Comparison of ENCODE assay signal across 10 cellular contexts in the genomic region with DNA sequence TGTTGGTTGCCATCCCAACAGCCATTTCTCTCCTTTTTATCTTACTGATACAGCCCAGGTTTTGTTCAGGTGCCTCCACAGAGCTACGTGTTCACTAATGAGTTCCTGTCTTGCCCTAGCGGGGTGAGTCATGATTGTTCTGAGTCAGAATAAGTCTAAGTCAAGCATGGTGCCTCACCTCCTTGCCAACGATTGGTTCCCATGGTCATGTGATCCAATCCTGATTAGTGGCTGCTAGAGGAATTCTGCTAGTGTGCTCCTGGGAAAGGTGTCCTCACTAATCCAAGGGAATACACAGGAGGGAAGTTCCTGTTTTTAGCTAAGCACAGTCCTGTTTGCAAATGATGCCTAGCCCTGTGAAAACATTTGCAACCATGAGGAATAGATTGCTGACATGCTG.
DNase-seq lines count a peak whose midpoint lies in the region; ATAC-seq and TF ChIP-seq lines count a peak whose summit lies in the region.
"Had no signal": no experiment of that assay in that cellular context is flagged by ENCODE, and none has a peak within 500 bp of the region (broad histone marks: within the 10 kb centered on the region; RNA-seq: fewer than 3 reads in every experiment).

No MANE protein-coding gene starts in this region.

- intact Hi-C loops in sigmoid colon (cut with DNase I) = no loop called here

- H3K27me3 Mint-ChIP-seq in endodermal cell (ENCODE audit: insufficient read depth) = no peaks in the 10 kb centered on the region

- H3K9me3 Mint-ChIP-seq in endodermal cell = no peaks in the 10 kb centered on the region

- no peak for TF ChIP-seq EP300 in sigmoid colon (IDR thresholded peaks at IDR 0.05)

- peak; percentile 83 for DNase-seq in DMS53 (lab: John Stamatoyannopoulos, UW)
- DNase-seq in HT-29 (ENCODE audit: low spot score) = peak; percentile 55
- DNase-seq in endodermal cell = peak; percentile 57
- DNase-seq in sigmoid colon = no peak
- no peak for DNase-seq in NCI-H1417 (lab: John Stamatoyannopoulos, UW)
- DNase-seq in NCI-H1436 (lab: John Stamatoyannopoulos, UW) = no peak
- no peak for DNase-seq in epidermal melanocyte (ENCODE audit: insufficient read length, low spot score)
- DNase-seq: amniotic stem cell had no signal

- no peaks in the 10 kb centered on the region for H3K36me3 Mint-ChIP-seq in endodermal cell (ENCODE audit: low read depth)

- no peaks in the 10 kb centered on the region for H3K4me1 ChIP-seq in endodermal cell (ENCODE audit: control insufficient read depth, insufficient read depth, low read length)
- H3K4me1 ChIP-seq in sigmoid colon = no peaks in the 10 kb centered on the region

- no peak for TF ChIP-seq CTCF in endodermal cell (conservative IDR thresholded peaks at IDR 0.05)
- TF ChIP-seq CTCF in sigmoid colon (IDR thresholded peaks at IDR 0.05) = no peak

- ATAC-seq in GM21367 (IDR thresholded peaks at IDR 0.05; ENCODE audit: unreplicated experiment) = peak; percentile 74

- 91 to 95% methylated on average over 3 of the region's 3 CpGs for WGBS in endodermal cell (ENCODE audit: insufficient coverage in 1 of 2, insufficient read length in 1 of 2), 2 experiments
- 71 to 82% methylated on average over 3 of the region's 3 CpGs for WGBS in sigmoid colon, 2 donors

- H3K4me1 Mint-ChIP-seq in endodermal cell = peaks cover 7% of the 10 kb centered on the region

- no peak overlapping the region for H3K4me3 ChIP-seq in endodermal cell (ENCODE audit: low read length)
- no peak overlapping the region for H3K4me3 ChIP-seq in sigmoid colon
- H3K4me3 ChIP-seq: thoracic aorta had no signal

- H3K9ac ChIP-seq in endodermal cell (ENCODE audit: extremely low read depth, low read length, poor library complexity, severe bottlenecking) = no peak overlapping the region

- TF ChIP-seq POLR2A in sigmoid colon (IDR thresholded peaks at IDR 0.05) = no peak

- H3K27me3 ChIP-seq in endodermal cell (ENCODE audit: control insufficient read depth, insufficient read depth, low read length, poor library complexity, severe bottlenecking) (no peaks in the 10 kb centered on the region), sigmoid colon (no peaks in the 10 kb centered on the region)

- H3K9me3 ChIP-seq in endodermal cell (ENCODE audit: control insufficient read depth, low read length) (no peaks in the 10 kb centered on the region), sigmoid colon (no peaks in the 10 kb centered on the region)
- H3K9me3 ChIP-seq: thoracic aorta had no signal

- no peak overlapping the region for H3K4me3 Mint-ChIP-seq in endodermal cell

- no peak overlapping the region for H3K27ac Mint-ChIP-seq in endodermal cell

- H3K27ac ChIP-seq in endodermal cell (ENCODE audit: low read depth, low read length) (no peak overlapping the region), sigmoid colon (no peak overlapping the region)
- H3K27ac ChIP-seq: thoracic aorta had no signal

- H3K36me3 ChIP-seq in endodermal cell (ENCODE audit: control insufficient read depth, insufficient read depth, low read length) (no peaks in the 10 kb centered on the region), sigmoid colon (no peaks in the 10 kb centered on the region)
- H3K36me3 ChIP-seq: thoracic aorta had no signal

Comparison
In these comparisons a context has a peak if more than half of its experiments do, and no peak if none do; other contexts are left out.
1. DNase-seq: peak in DMS53 (single experiment), HT-29 (single experiment) and endodermal cell (single experiment); none in sigmoid colon (single experiment), NCI-H1417 (0 of 3), NCI-H1436 (single experiment) and epidermal melanocyte (single experiment).